In the genomic region with DNA sequence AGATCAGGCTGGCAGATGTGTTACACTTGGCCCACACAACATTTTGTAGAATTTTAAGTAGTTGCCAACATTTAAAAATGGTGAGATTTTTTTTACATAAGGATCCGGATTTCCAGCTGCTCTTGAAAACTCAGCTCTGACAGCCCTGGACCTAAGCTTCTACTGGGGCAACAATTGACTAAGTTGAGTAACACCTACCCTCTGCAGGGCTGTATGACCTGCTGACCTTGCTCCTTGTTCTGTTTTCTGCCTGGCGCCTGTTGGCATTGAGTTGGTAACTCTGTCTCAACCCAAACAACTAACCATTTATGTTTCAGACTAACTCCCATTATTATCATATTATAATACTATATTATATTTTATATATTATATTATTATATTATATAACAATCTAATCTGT, we compare ENCODE assay signal across 27 cellular contexts.
"Had no signal": no experiment of that assay in that cellular context is flagged by ENCODE, and none has a peak within 500 bp of the region (broad histone marks: within the 10 kb centered on the region; RNA-seq: fewer than 3 reads in every experiment).

No MANE protein-coding gene starts in this region.

- H3K9me3 ChIP-seq: esophagus muscularis mucosa, ovary, psoas muscle, testis, tibial artery had no signal

- H3K4me1 ChIP-seq: esophagus muscularis mucosa, psoas muscle, testis, tibial artery had no signal

- DNase-seq: dermis blood vessel endothelial cell; effector memory CD4-positive, alpha-beta T cell; foreskin melanocyte; glutamatergic neuron; hypothalamus; immature natural killer cell; islet precursor cell; kidney glomerular epithelial cell; left colon; left ventricle myocardium superior; natural killer cell; occipital lobe; ovary; posterior cingulate gyrus; psoas muscle; right cardiac atrium; small intestine; stimulated activated CD4-positive, alpha-beta T cell treated with anti-CD3 and anti-CD28 coated beads, Interleukin-1b, Interleukin-23, amount 100 ng/mL, for 48 hours; stimulated activated CD4-positive, alpha-beta T cell treated with anti-CD3 and anti-CD28 coated beads, Interleukin-4, amount 100 ng/mL, for 1 hour; stimulated activated CD8-positive, alpha-beta memory T cell treated with anti-CD3 and anti-CD28 coated beads, Interleukin-4, amount 100 ng/mL, for 48 hours; stimulated activated naive CD4-positive, alpha-beta T cell; stimulated activated naive CD8-positive, alpha-beta T cell treated with anti-CD3 and anti-CD28 coated beads, Interleukin-15, amount 100 ng/mL, for 72 hours; testis; tibial artery had no signal

- H3K4me3 ChIP-seq: coronary artery, esophagus muscularis mucosa, lung, ovary, psoas muscle, testis, tibial artery had no signal

- H3K27me3 ChIP-seq: ovary, testis had no signal

- H3K27ac ChIP-seq: coronary artery, esophagus muscularis mucosa, ovary, psoas muscle, testis, tibial artery had no signal

- H3K36me3 ChIP-seq: esophagus muscularis mucosa, ovary, tibial artery had no signal
